Comparison of ENCODE assay signal across 1 cellular context in the genomic region with DNA sequence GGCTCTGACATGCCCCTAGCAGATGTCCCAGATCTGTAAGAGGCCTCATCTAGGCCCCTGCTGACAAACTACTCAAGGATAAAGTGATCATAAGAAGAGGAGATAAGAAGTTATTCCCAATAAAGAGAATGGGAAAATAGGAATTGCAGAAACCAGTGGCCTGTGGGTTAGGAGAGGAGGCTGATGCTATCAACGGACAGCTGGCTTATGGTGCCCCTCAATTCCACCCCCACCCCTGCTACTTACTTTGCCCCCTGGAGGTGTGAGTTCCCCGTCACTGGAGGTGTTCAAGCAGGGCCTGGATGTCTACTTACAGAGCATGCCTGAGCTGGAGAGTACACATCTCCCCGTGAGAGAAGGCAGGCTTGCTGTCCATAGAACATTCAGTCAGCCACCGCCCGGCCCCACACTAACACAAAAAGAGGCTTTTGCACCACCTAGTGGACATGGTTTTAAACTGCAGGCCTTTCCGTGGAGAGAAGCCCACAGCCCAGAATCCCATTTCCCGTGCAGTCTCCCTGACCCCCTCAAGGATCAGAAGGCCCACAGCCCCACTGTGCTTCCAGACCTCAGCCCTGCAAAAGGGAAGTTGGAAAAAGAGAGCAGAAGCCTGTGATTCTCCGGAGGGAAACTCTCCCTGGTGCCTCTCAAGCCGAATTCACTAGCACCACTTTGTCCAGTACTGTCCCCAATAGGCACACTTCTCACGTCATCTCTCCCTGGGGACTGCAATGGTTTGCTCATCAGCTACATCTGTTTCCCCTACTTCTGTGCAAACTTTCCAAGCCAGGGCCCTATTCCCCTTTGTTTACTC.
A peak's percentile ranks its signal among the peaks of the same experiment; 100 is the strongest.
TF ChIP-seq lines count a peak whose summit lies in the region.

No MANE protein-coding gene starts in this region.

TF ChIP-seq in HepG2, 621 proteins besides CTCF, POLR2A, EP300 and RAD21 (continued from another document and continues in another):
- 0 out of 2 replicates have a peak, but pooled peaks have one; percentile 19 for TF ChIP-seq GATAD1 (CRISPR knock-in tag; IDR thresholded peaks at IDR 0.05)
- TF ChIP-seq HDAC1 (CRISPR knock-in tag; IDR thresholded peaks at IDR 0.05) = no peak
- no peak for TF ChIP-seq ZNF746 (CRISPR knock-in tag; IDR thresholded peaks at IDR 0.05)
- TF ChIP-seq CREB1 (IDR thresholded peaks at IDR 0.05) = no peak
- TF ChIP-seq CREB1 (CRISPR knock-in tag; IDR thresholded peaks at IDR 0.05) = no peak
- TF ChIP-seq REL (CRISPR knock-in tag; conservative IDR thresholded peaks at IDR 0.05) = no peak
- no peak for TF ChIP-seq GABPB1 (CRISPR knock-in tag; IDR thresholded peaks at IDR 0.05)
- TF ChIP-seq BCL3 (CRISPR knock-in tag; IDR thresholded peaks at IDR 0.05) = no peak
- no peak for TF ChIP-seq ZNF20 (CRISPR knock-in tag; IDR thresholded peaks at IDR 0.05)
- TF ChIP-seq ZNF674 (CRISPR knock-in tag; IDR thresholded peaks at IDR 0.05; ENCODE audit: low read depth) = no peak
- no peak for TF ChIP-seq RNF2 (conservative IDR thresholded peaks at IDR 0.05; ENCODE audit: low read depth)
- TF ChIP-seq CBFB (CRISPR knock-in tag; IDR thresholded peaks at IDR 0.05) = no peak
- TF ChIP-seq, protein P1, sequence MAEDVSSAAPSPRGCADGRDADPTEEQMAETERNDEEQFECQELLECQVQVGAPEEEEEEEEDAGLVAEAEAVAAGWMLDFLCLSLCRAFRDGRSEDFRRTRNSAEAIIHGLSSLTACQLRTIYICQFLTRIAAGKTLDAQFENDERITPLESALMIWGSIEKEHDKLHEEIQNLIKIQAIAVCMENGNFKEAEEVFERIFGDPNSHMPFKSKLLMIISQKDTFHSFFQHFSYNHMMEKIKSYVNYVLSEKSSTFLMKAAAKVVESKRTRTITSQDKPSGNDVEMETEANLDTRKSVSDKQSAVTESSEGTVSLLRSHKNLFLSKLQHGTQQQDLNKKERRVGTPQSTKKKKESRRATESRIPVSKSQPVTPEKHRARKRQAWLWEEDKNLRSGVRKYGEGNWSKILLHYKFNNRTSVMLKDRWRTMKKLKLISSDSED (CRISPR knock-in tag; IDR thresholded peaks at IDR 0.05) = no peak
- TF ChIP-seq ZBTB34 (CRISPR knock-in tag; IDR thresholded peaks at IDR 0.05) = no peak
- TF ChIP-seq, protein P2, sequence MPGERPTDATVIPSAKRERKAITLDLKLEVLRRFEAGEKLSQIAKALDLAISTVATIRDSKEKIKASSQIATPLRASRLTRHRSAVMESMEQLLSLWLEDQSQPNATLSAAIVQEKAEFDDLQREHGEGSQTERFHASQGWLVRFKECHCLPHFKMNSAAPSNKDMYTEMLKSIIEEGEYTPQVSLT (CRISPR knock-in tag; IDR thresholded peaks at IDR 0.05; ENCODE audit: borderline replicate concordance, low read depth) = no peak
- TF ChIP-seq ARHGAP35 (CRISPR knock-in tag; IDR thresholded peaks at IDR 0.05; ENCODE audit: borderline replicate concordance) = no peak
- TF ChIP-seq HMG20B (CRISPR knock-in tag; conservative IDR thresholded peaks at IDR 0.05) = no peak
- TF ChIP-seq NCOR1 (IDR thresholded peaks at IDR 0.05; ENCODE audit: borderline replicate concordance, low read length) = no peak
- TF ChIP-seq SMARCC2 (IDR thresholded peaks at IDR 0.05) = no peak
- no peak for TF ChIP-seq SNAI1 (CRISPR knock-in tag; IDR thresholded peaks at IDR 0.05; ENCODE audit: borderline replicate concordance)
- TF ChIP-seq ZFP91 (CRISPR knock-in tag; IDR thresholded peaks at IDR 0.05; ENCODE audit: borderline replicate concordance) = no peak
- no peak for TF ChIP-seq MNT (IDR thresholded peaks at IDR 0.05)
- no peak for TF ChIP-seq ZNF616 (CRISPR knock-in tag; IDR thresholded peaks at IDR 0.05; ENCODE audit: low read depth)
- TF ChIP-seq RARG (CRISPR knock-in tag; IDR thresholded peaks at IDR 0.05; ENCODE audit: low read depth) = no peak
- TF ChIP-seq ZNF567 (CRISPR knock-in tag; IDR thresholded peaks at IDR 0.05; ENCODE audit: borderline replicate concordance) = no peak
- no peak for TF ChIP-seq JUND (CRISPR knock-in tag; IDR thresholded peaks at IDR 0.05)
- no peak for TF ChIP-seq ZNF263 (CRISPR knock-in tag; IDR thresholded peaks at IDR 0.05)
- no peak for TF ChIP-seq HDAC2 (CRISPR knock-in tag; IDR thresholded peaks at IDR 0.05)
- peak; percentile 68; the same call in 1 of the 2 replicates for TF ChIP-seq TSC22D2 (CRISPR knock-in tag; IDR thresholded peaks at IDR 0.05; ENCODE audit: borderline replicate concordance)
- no peak for TF ChIP-seq MTF2 (CRISPR knock-in tag; IDR thresholded peaks at IDR 0.05; ENCODE audit: borderline replicate concordance)
- TF ChIP-seq YEATS2 (CRISPR knock-in tag; IDR thresholded peaks at IDR 0.05; ENCODE audit: borderline replicate concordance) = peak; percentile 28; the same call in 1 of the 2 replicates
- TF ChIP-seq RFX1 (IDR thresholded peaks at IDR 0.05) = no peak
- no peak for TF ChIP-seq ZNF343 (CRISPR knock-in tag; IDR thresholded peaks at IDR 0.05)
- no peak for TF ChIP-seq ZNF160 (CRISPR knock-in tag; IDR thresholded peaks at IDR 0.05)
- TF ChIP-seq TEF (CRISPR knock-in tag; IDR thresholded peaks at IDR 0.05) = no peak
- no peak for TF ChIP-seq LCORL (IDR thresholded peaks at IDR 0.05)
- TF ChIP-seq LCORL (CRISPR knock-in tag; IDR thresholded peaks at IDR 0.05) = 0 out of 2 replicates have a peak, but pooled peaks have one; percentile 27
- no peak for TF ChIP-seq POLR2AphosphoS5 (IDR thresholded peaks at IDR 0.05; ENCODE audit: low read depth, low read length)
- no peak for TF ChIP-seq ZNF362 (CRISPR knock-in tag; IDR thresholded peaks at IDR 0.05; ENCODE audit: borderline replicate concordance)
- TF ChIP-seq ZNF558 (CRISPR knock-in tag; IDR thresholded peaks at IDR 0.05; ENCODE audit: borderline replicate concordance) = no peak
- TF ChIP-seq NFATC3 (CRISPR knock-in tag; IDR thresholded peaks at IDR 0.05) = no peak
- TF ChIP-seq ZNF563 (CRISPR knock-in tag; IDR thresholded peaks at IDR 0.05) = no peak
- TF ChIP-seq SKI (IDR thresholded peaks at IDR 0.05; ENCODE audit: partially characterized antibody) = no peak
- 0 out of 2 replicates have a peak, but pooled peaks have one; percentile 54 for TF ChIP-seq SALL2 (CRISPR knock-in tag; IDR thresholded peaks at IDR 0.05)
- no peak for TF ChIP-seq KDM4B (CRISPR knock-in tag; IDR thresholded peaks at IDR 0.05)
- no peak for TF ChIP-seq ZNF510 (CRISPR knock-in tag; IDR thresholded peaks at IDR 0.05; ENCODE audit: low read depth)
- TF ChIP-seq ZNF800 (CRISPR knock-in tag; IDR thresholded peaks at IDR 0.05) = no peak
- no peak for TF ChIP-seq IRF9 (CRISPR knock-in tag; IDR thresholded peaks at IDR 0.05; ENCODE audit: borderline replicate concordance)
- TF ChIP-seq ZNF121 (CRISPR knock-in tag; IDR thresholded peaks at IDR 0.05) = no peak
- no peak for TF ChIP-seq ZNF367 (CRISPR knock-in tag; IDR thresholded peaks at IDR 0.05; ENCODE audit: borderline replicate concordance)
- TF ChIP-seq SNAPC2 (CRISPR knock-in tag; IDR thresholded peaks at IDR 0.05) = no peak
- no peak for TF ChIP-seq ZBTB7B (CRISPR knock-in tag; IDR thresholded peaks at IDR 0.05)
- no peak for TF ChIP-seq IKZF4 (CRISPR knock-in tag; IDR thresholded peaks at IDR 0.05; ENCODE audit: borderline replicate concordance, low read depth, not compliant biosample characterization)
- no peak for TF ChIP-seq ZFP82 (CRISPR knock-in tag; IDR thresholded peaks at IDR 0.05; ENCODE audit: borderline replicate concordance)
- TF ChIP-seq ZNF446 (CRISPR knock-in tag; IDR thresholded peaks at IDR 0.05) = no peak
- TF ChIP-seq ZNF615 (CRISPR knock-in tag; IDR thresholded peaks at IDR 0.05; ENCODE audit: borderline replicate concordance) = no peak
- no peak for TF ChIP-seq ZNF382 (CRISPR knock-in tag; IDR thresholded peaks at IDR 0.05; ENCODE audit: borderline replicate concordance)
- TF ChIP-seq PAWR (CRISPR knock-in tag; IDR thresholded peaks at IDR 0.05; ENCODE audit: borderline replicate concordance) = no peak
- no peak for TF ChIP-seq SMAD9 (CRISPR knock-in tag; IDR thresholded peaks at IDR 0.05)
- no peak for TF ChIP-seq ZKSCAN1 (IDR thresholded peaks at IDR 0.05; ENCODE audit: low read length)
- TF ChIP-seq SRSF1 (optimal IDR thresholded peaks at IDR 0.05; ENCODE audit: low read depth, low read length) = no peak
